ENCODE assay signal across 8 cellular contexts in genomic region chr16:31032736-31033708, GRCh38. TPM values are rescaled to one million over a fixed set of nuclear protein-coding genes. Genes with fewer than 3 reads are reported as not detected.
A peak's percentile ranks its signal among the peaks of the same experiment; 100 is the strongest.
DNase-seq lines count a peak whose midpoint lies in the region; ATAC-seq, FAIRE-seq and TF ChIP-seq lines count a peak whose summit lies in the region.

Gene STX4 (plus strand): TSS chr16:31033558. CDS start chr16:31033806, 248 bp downstream.

- peak within 1 kb of the TSS; percentile 98 for H3K27ac ChIP-seq in angular gyrus (ENCODE audit: low read depth, low read length)
- peak within 1 kb of the TSS; percentile 96 for H3K27ac ChIP-seq in psoas muscle

- no peaks in the 10 kb centered on the region for H3K9me3 ChIP-seq in psoas muscle

- peaks cover 10% of the 10 kb centered on the region for H3K4me1 ChIP-seq in psoas muscle

- intact Hi-C loops in left ventricle myocardium superior (cut with micrococcal nuclease) (no loop called here), psoas muscle (cut with DNase I) (loop anchor here (2.0 to 5.0 kb wide), 2 partner anchors 36 to 40 kb away; no protein-coding TSS in a partner anchor)

- H3K27me3 ChIP-seq in psoas muscle (ENCODE audit: insufficient read depth in 3 of 3, low read length in 2 of 3) = no peaks in the 10 kb centered on the region

- peak; percentile 84 for ATAC-seq in HG02885 (IDR thresholded peaks at IDR 0.05; ENCODE audit: poor library complexity, unreplicated experiment)
- peak; percentile 96 for ATAC-seq in left ventricle myocardium superior
- ATAC-seq in psoas muscle = peak; percentile 91 to 96 (median 94)

- WGBS in psoas muscle, 3 donors = 1% methylated on average over 71 to 75 of the region's 75 CpGs

- TF ChIP-seq POLR2A in GM15510 (IDR thresholded peaks at IDR 0.05; ENCODE audit: borderline replicate concordance, extremely low read depth, insufficient read length) = peak; percentile 48

- no peak for FAIRE-seq in urothelium cell line (lab: Jason Lieb, UNC)

- no peak for TF ChIP-seq CTCF in psoas muscle (IDR thresholded peaks at IDR 0.05)

- peak within 1 kb of the TSS; percentile 85 for H3K4me3 ChIP-seq in psoas muscle

- peak; percentile 77 for DNase-seq in NCI-H1694 treated with DMSO at 0.1 percent for 48 hours (lab: John Stamatoyannopoulos, UW)
- DNase-seq in T-helper 2 cell = peak; percentile 94 to 99 (median 99)
- DNase-seq in left ventricle myocardium superior = peak; percentile 99
- peak; percentile 98 to 99 for DNase-seq in psoas muscle
- DNase-seq in urothelium cell line (ENCODE audit: low spot score) = peak; percentile 92

- peaks cover 3 to 36% of the 10 kb centered on the region in 2 donors for H3K36me3 ChIP-seq in psoas muscle (ENCODE audit: insufficient read depth in 1 of 2, low read depth in 1 of 2)

RNA-seq across cellular contexts. Expression of gene STX4, which starts in this region (rescaled TPM):
- total RNA-seq in left ventricle myocardium superior = 42.4 TPM
- total RNA-seq in psoas muscle = 10 to 100 TPM; 47.6 to 57.8 (median 51.6) TPM
- polyA plus RNA-seq in psoas muscle = 100 to 1,000 TPM in 1 of 3 donors, 10 to 100 TPM in 2; 61.8 to 123 (median 83.3) TPM

Comparison
In these comparisons a context has a peak if more than half of its experiments do, and no peak if none do; other contexts are left out.
1. Peak in every context shown above with its lines: DNase-seq, ATAC-seq, H3K4me3 ChIP-seq and H3K27ac ChIP-seq.